In genomic region chr20:49478754-49479689, GRCh38 we compare ENCODE assay signal across 17 cellular contexts. TPM values are rescaled to one million over a fixed set of nuclear protein-coding genes. Genes with fewer than 3 reads are reported as not detected.
"Had no signal": no experiment of that assay in that cellular context is flagged by ENCODE, and none has a peak within 500 bp of the region (broad histone marks: within the 10 kb centered on the region; RNA-seq: fewer than 3 reads in every experiment).

No MANE protein-coding gene starts in this region.

- H3K36me3 ChIP-seq: ascending aorta, cardiac muscle cell, heart right ventricle, tibial artery had no signal

- DNase-seq: activated naive CD4-positive, alpha-beta T cell treated with anti-CD3 and anti-CD28 coated beads for 36 hours; activated T-cell treated with anti-CD3 and anti-CD28 coated beads for 4 hours; effector CD4-positive, alpha-beta T cell; foreskin melanocyte; heart right ventricle; left cardiac atrium; T-helper 17 cell; tibial artery had no signal

- H3K9me3 ChIP-seq: ascending aorta, heart right ventricle, tibial artery had no signal

- ATAC-seq: activated T-helper 17 cell treated with anti-CD3 and anti-CD28 coated beads, Interleukin-2, amount 50 U/mL, for 72 hours; heart right ventricle; left cardiac atrium; stimulated activated effector memory CD8-positive, alpha-beta T cell treated with anti-CD3 and anti-CD28 coated beads, Interleukin-12 subunit alpha, Interleukin-12 subunit beta, amount 100 ng/mL, for 72 hours; T-helper 17 cell had no signal

- H3K9ac ChIP-seq: parathyroid adenoma had no signal

- H3K4me1 ChIP-seq: parathyroid adenoma had no signal

- H3K27ac ChIP-seq: ascending aorta, cardiac muscle cell, heart right ventricle, parathyroid adenoma, tibial artery had no signal

- H2AFZ ChIP-seq: parathyroid adenoma had no signal

- H3K79me2 ChIP-seq: parathyroid adenoma had no signal

- H3K4me3 ChIP-seq: ascending aorta, cardiac muscle cell, heart right ventricle, lung, tibial artery had no signal

- H3K27me3 ChIP-seq: ascending aorta had no signal

- FAIRE-seq: colon, endothelial cell of umbilical vein, TTC549 had no signal

RNA-seq across cellular contexts. Expression of gene KCNB1, which starts 3.4 kb away (rescaled TPM):
- total RNA-seq: activated naive CD4-positive, alpha-beta T cell treated with anti-CD3 and anti-CD28 coated beads for 36 hours; activated T-helper 17 cell treated with anti-CD3 and anti-CD28 coated beads, Interleukin-2, amount 50 U/mL, for 72 hours; ascending aorta; endothelial cell of umbilical vein had no signal
- polyA plus RNA-seq: endothelial cell of umbilical vein had no signal
